Comparison of ENCODE assay signal across 1 cellular context in the genomic region with DNA sequence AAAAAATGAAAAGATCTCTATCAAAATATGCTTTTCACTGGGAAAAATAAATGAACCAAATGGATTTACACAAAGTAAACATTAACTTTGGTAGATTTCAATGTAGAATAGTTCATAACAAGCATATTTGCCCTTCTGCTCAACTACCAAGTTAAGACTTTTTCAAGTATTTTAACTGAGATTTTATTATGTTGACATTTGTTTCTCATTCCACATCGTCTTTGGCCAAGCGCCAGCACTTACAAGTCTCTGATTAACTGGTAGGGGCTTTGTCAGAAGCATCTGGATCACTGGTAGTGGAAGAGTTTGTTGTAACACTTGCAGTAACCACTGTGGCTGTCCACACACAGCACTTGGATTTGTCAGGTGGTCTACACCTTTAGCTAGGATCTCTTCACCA.
TF ChIP-seq lines count a peak whose summit lies in the region.

No MANE protein-coding gene starts in this region.

TF ChIP-seq in A549, 52 proteins besides CTCF, POLR2A, EP300 and RAD21 (continued from another document):
- TF ChIP-seq, protein P1, sequence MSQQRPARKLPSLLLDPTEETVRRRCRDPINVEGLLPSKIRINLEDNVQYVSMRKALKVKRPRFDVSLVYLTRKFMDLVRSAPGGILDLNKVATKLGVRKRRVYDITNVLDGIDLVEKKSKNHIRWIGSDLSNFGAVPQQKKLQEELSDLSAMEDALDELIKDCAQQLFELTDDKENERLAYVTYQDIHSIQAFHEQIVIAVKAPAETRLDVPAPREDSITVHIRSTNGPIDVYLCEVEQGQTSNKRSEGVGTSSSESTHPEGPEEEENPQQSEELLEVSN (IDR thresholded peaks at IDR 0.05; ENCODE audit: borderline replicate concordance, low read depth) = no peak
- TF ChIP-seq EHF (CRISPR knock-in tag; IDR thresholded peaks at IDR 0.05) = no peak
TF ChIP-seq in A549: peak in this region for 0.
